In the genomic region with DNA sequence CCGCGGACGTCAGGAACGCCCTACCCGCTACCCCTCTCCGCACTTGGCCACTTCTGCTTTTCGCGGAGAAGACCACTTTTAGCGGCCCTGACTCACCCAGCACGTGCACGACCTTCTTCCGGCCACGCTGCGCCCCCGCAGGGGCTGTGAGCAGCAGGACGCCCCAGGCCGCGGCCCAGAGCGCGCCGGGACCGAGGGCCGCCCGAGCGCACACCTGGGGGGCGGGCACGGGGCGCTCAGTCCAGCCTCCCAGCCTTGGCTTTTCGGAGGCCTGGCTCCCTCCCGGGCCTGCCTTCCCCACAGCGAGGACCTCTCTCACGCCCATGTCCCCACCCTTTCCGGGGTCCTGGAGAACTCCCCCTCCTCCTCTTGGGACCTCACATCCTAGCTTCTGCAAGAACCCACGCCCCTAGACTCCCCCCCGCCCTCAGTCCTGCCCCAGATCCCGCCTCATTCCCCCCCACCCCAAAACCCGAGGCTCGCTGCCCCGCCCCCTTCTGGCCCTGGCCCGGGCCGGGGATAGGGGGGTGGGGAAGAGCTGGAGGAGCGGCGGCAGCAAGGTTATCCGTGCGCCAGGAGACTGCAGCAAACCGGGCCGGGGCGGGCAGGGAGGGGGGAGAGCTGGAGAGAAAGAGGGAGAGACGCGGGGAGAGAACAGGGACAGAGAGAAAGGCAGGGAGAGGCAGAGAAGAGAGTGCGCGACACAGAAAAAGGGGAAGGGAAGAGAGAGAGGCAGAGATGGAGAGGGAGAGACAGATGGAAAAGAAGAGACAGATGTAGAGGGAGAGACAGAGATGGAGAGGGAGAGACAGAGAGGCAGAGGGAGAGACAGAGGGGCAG, we compare ENCODE assay signal across 2 cellular contexts.
TF ChIP-seq lines count a peak whose summit lies in the region.

No MANE protein-coding gene starts in this region.

TF ChIP-seq in IMR-90, 13 proteins besides CTCF, POLR2A, EP300 and RAD21:
- TF ChIP-seq NFE2L2 (IDR thresholded peaks at IDR 0.05; ENCODE audit: low read depth, low read length), result no peak
- TF ChIP-seq BHLHE40 (IDR thresholded peaks at IDR 0.05; ENCODE audit: low read depth, low read length), result peak; percentile 80

TF ChIP-seq in GM12878, 131 proteins besides CTCF, POLR2A, EP300 and RAD21:
- peak in 1 of 2 experiments; percentile 73; a peak in 2 of 4 replicates for TF ChIP-seq BHLHE40 (IDR thresholded peaks at IDR 0.05; ENCODE audit: borderline replicate concordance in 1 of 2, low read depth in 2 of 2, low read length in 1 of 2)
- TF ChIP-seq, protein P1, sequence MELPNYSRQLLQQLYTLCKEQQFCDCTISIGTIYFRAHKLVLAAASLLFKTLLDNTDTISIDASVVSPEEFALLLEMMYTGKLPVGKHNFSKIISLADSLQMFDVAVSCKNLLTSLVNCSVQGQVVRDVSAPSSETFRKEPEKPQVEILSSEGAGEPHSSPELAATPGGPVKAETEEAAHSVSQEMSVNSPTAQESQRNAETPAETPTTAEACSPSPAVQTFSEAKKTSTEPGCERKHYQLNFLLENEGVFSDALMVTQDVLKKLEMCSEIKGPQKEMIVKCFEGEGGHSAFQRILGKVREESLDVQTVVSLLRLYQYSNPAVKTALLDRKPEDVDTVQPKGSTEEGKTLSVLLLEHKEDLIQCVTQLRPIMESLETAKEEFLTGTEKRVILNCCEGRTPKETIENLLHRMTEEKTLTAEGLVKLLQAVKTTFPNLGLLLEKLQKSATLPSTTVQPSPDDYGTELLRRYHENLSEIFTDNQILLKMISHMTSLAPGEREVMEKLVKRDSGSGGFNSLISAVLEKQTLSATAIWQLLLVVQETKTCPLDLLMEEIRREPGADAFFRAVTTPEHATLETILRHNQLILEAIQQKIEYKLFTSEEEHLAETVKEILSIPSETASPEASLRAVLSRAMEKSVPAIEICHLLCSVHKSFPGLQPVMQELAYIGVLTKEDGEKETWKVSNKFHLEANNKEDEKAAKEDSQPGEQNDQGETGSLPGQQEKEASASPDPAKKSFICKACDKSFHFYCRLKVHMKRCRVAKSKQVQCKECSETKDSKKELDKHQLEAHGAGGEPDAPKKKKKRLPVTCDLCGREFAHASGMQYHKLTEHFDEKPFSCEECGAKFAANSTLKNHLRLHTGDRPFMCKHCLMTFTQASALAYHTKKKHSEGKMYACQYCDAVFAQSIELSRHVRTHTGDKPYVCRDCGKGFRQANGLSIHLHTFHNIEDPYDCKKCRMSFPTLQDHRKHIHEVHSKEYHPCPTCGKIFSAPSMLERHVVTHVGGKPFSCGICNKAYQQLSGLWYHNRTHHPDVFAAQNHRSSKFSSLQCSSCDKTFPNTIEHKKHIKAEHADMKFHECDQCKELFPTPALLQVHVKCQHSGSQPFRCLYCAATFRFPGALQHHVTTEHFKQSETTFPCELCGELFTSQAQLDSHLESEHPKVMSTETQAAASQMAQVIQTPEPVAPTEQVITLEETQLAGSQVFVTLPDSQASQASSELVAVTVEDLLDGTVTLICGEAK (IDR thresholded peaks at IDR 0.05; ENCODE audit: borderline replicate concordance), result no peak
- TF ChIP-seq, protein P2, sequence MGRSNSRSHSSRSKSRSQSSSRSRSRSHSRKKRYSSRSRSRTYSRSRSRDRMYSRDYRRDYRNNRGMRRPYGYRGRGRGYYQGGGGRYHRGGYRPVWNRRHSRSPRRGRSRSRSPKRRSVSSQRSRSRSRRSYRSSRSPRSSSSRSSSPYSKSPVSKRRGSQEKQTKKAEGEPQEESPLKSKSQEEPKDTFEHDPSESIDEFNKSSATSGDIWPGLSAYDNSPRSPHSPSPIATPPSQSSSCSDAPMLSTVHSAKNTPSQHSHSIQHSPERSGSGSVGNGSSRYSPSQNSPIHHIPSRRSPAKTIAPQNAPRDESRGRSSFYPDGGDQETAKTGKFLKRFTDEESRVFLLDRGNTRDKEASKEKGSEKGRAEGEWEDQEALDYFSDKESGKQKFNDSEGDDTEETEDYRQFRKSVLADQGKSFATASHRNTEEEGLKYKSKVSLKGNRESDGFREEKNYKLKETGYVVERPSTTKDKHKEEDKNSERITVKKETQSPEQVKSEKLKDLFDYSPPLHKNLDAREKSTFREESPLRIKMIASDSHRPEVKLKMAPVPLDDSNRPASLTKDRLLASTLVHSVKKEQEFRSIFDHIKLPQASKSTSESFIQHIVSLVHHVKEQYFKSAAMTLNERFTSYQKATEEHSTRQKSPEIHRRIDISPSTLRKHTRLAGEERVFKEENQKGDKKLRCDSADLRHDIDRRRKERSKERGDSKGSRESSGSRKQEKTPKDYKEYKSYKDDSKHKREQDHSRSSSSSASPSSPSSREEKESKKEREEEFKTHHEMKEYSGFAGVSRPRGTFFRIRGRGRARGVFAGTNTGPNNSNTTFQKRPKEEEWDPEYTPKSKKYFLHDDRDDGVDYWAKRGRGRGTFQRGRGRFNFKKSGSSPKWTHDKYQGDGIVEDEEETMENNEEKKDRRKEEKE (IDR thresholded peaks at IDR 0.05), result no peak
- no peak for TF ChIP-seq BCL11A (IDR thresholded peaks at IDR 0.05; ENCODE audit: low read depth, low read length)
- TF ChIP-seq IKZF1 (conservative IDR thresholded peaks at IDR 0.05), result no peak
- TF ChIP-seq CHD4 (IDR thresholded peaks at IDR 0.05), result no peak
- no peak for TF ChIP-seq TCF12 (IDR thresholded peaks at IDR 0.05; ENCODE audit: low read depth, low read length)
- no peak for TF ChIP-seq STAT1 (conservative IDR thresholded peaks at IDR 0.05)
- TF ChIP-seq YBX1 (IDR thresholded peaks at IDR 0.05), result no peak
- TF ChIP-seq RELA (IDR thresholded peaks at IDR 0.05; ENCODE audit: borderline replicate concordance, partially characterized antibody), result no peak
- no peak for TF ChIP-seq STAT3 (IDR thresholded peaks at IDR 0.05; ENCODE audit: low read depth, low read length)
- no peak for TF ChIP-seq GABPA (IDR thresholded peaks at IDR 0.05; ENCODE audit: low read depth)
- TF ChIP-seq SMAD1 (IDR thresholded peaks at IDR 0.05; ENCODE audit: low read depth, partially characterized antibody), result no peak
- TF ChIP-seq TCF3 (IDR thresholded peaks at IDR 0.05; ENCODE audit: borderline replicate concordance, insufficient read depth, low read depth, low read length), result no peak
- no peak for TF ChIP-seq WRNIP1 (IDR thresholded peaks at IDR 0.05; ENCODE audit: borderline replicate concordance, low read depth, low read length)
- TF ChIP-seq USF1 (IDR thresholded peaks at IDR 0.05; ENCODE audit: borderline replicate concordance, extremely low read length, insufficient read depth, low read depth, low read length), result no peak
- no peak for TF ChIP-seq HCFC1 (IDR thresholded peaks at IDR 0.05; ENCODE audit: low read length)
- TF ChIP-seq SPI1 (IDR thresholded peaks at IDR 0.05; ENCODE audit: borderline replicate concordance, insufficient read depth, low read depth, low read length), result peak; percentile 54; the same call in 1 of the 2 replicates
